19 cellular contexts compared by ENCODE assay signal in genomic region chr4:156837625-156838345, GRCh38.
A peak's percentile ranks its signal among the peaks of the same experiment; 100 is the strongest.
DNase-seq lines count a peak whose midpoint lies in the region; ATAC-seq, FAIRE-seq and TF ChIP-seq lines count a peak whose summit lies in the region.
"Had no signal": no experiment of that assay in that cellular context is flagged by ENCODE, and none has a peak within 500 bp of the region (broad histone marks: within the 10 kb centered on the region; RNA-seq: fewer than 3 reads in every experiment).

No MANE protein-coding gene starts in this region.

- H3K9me3 Mint-ChIP-seq in nephron progenitor cell, result peaks cover 55% of the 10 kb centered on the region

- no peaks in the 10 kb centered on the region for H3K27me3 Mint-ChIP-seq in nephron progenitor cell (ENCODE audit: low read depth, poor library complexity)

- H3K36me3 ChIP-seq in thoracic aorta (no peaks in the 10 kb centered on the region), SK-N-SH (replicated peaks in 1 of 2; ENCODE audit: control insufficient read depth in 1 of 2, insufficient read depth in 2 of 2, low read length in 1 of 2) (peaks cover 0 to 52% of the 10 kb centered on the region in 2 experiments)
- H3K36me3 ChIP-seq: BLaER1 treated with 17β-estradiol and CSF1 and Interleukin-3, amounts not matched to agents 10 nM and 100 nM had no signal

- no peak overlapping the region for H3K4me3 Mint-ChIP-seq in nephron progenitor cell
- H3K4me3 Mint-ChIP-seq: CD8-positive, alpha-beta T cell had no signal

- H3K9ac ChIP-seq in SK-N-SH, result no peak overlapping the region
- H3K9ac ChIP-seq: BLaER1 treated with 17β-estradiol and CSF1 and Interleukin-3, amounts not matched to agents 10 nM and 100 nM had no signal

- H3K27me3 ChIP-seq in thoracic aorta (replicated peaks; ENCODE audit: insufficient read depth) (no peaks in the 10 kb centered on the region), SK-N-SH (ENCODE audit: insufficient read depth) (no peaks in the 10 kb centered on the region)
- H3K27me3 ChIP-seq: BLaER1 treated with 17β-estradiol and CSF1 and Interleukin-3, amounts not matched to agents 10 nM and 100 nM had no signal

- peaks cover 24 to 32% of the 10 kb centered on the region in 2 donors for H3K4me1 ChIP-seq in thoracic aorta (ENCODE audit: control insufficient read depth in 1 of 2, low read depth in 2 of 2)
- peaks cover 0 to 6% of the 10 kb centered on the region in 2 experiments; a peak in 2 of 4 replicates for H3K4me1 ChIP-seq in SK-N-SH (ENCODE audit: control insufficient read depth in 1 of 2, insufficient read depth in 2 of 2, low read depth in 1 of 2, low read length in 1 of 2)
- H3K4me1 ChIP-seq: BLaER1 treated with 17β-estradiol and CSF1 and Interleukin-3, amounts not matched to agents 10 nM and 100 nM had no signal

- H3K4me2 ChIP-seq in SK-N-SH, result no peak overlapping the region
- H3K4me2 ChIP-seq: BLaER1 treated with 17β-estradiol and CSF1 and Interleukin-3, amounts not matched to agents 10 nM and 100 nM had no signal

- H3K4me3 ChIP-seq in thoracic aorta (peak overlapping the region; percentile 18), SK-N-SH (ENCODE audit: low read depth in 2 of 2, low read length in 1 of 2) (no peak overlapping the region)
- H3K4me3 ChIP-seq: BLaER1 treated with 17β-estradiol and CSF1 and Interleukin-3, amounts not matched to agents 10 nM and 100 nM had no signal

- no peak for ATAC-seq in thoracic aorta (ENCODE audit: insufficient number of reproducible peaks, low FRiP score, low read depth)
- no peak for ATAC-seq in HG02938 (IDR thresholded peaks at IDR 0.05; ENCODE audit: unreplicated experiment)
- ATAC-seq: CD8-positive, alpha-beta T cell; HCT116; PC-3 had no signal

- CTCF ChIA-PET in SK-N-SH (lab: Yijun Ruan, JAX), result no interaction called here

- peaks cover 5% of the 10 kb centered on the region for H3K4me1 Mint-ChIP-seq in nephron progenitor cell

- DNase-seq in M059J (ENCODE audit: low read depth), result peak; percentile 22
- no peak for DNase-seq in nephron progenitor cell
- DNase-seq in thoracic aorta (ENCODE audit: low spot score), result no peak
- DNase-seq in stimulated activated CD8-positive, alpha-beta memory T cell treated with anti-CD3 and anti-CD28 coated beads, Interleukin-4, amount 100 ng/mL, for 48 hours, result no peak
- DNase-seq in SK-N-SH, result no peak
- DNase-seq: CD8-positive, alpha-beta T cell; DMS79; GOT3; NCI-H1092 treated with DMSO at 0.1 percent for 48 hours; NCI-H146; NCI-H2081; NCI-H510A treated with DMSO at 0.1 percent for 48 hours; NCI-H82; PC-3; RPMI8226 had no signal

- no peak overlapping the region for H2AFZ ChIP-seq in SK-N-SH (ENCODE audit: low read depth)

- no peak for TF ChIP-seq RAD21 in SK-N-SH (IDR thresholded peaks at IDR 0.05; ENCODE audit: low read length)

- no peaks in the 10 kb centered on the region for H3K9me2 ChIP-seq in SK-N-SH

- peak; percentile 75 for FAIRE-seq in endometrium (lab: Jason Lieb, UNC)

- TF ChIP-seq CTCF in nephron progenitor cell (IDR thresholded peaks at IDR 0.05) (no peak), thoracic aorta (IDR thresholded peaks at IDR 0.05) (no peak), SK-N-SH (IDR thresholded peaks at IDR 0.05) (no peak)

- no peaks in the 10 kb centered on the region for H4K20me1 ChIP-seq in SK-N-SH (ENCODE audit: insufficient read depth)
- H4K20me1 ChIP-seq: BLaER1 treated with 17β-estradiol and CSF1 and Interleukin-3, amounts not matched to agents 10 nM and 100 nM had no signal

- peaks cover 61% of the 10 kb centered on the region for H3K79me2 ChIP-seq in SK-N-SH (ENCODE audit: insufficient read depth)

- peak overlapping the region in 1 of 2 donors; percentile 46 for H3K27ac ChIP-seq in thoracic aorta
- H3K27ac ChIP-seq in SK-N-SH (ENCODE audit: low read depth in 2 of 2, low read length in 1 of 2), result no peak overlapping the region
- H3K27ac ChIP-seq: BLaER1 treated with 17β-estradiol and CSF1 and Interleukin-3, amounts not matched to agents 10 nM and 100 nM had no signal

- TF ChIP-seq EP300 in SK-N-SH (IDR thresholded peaks at IDR 0.05; ENCODE audit: borderline replicate concordance in 1 of 2, low read depth in 1 of 2, low read length in 1 of 2), result no peak

- peaks cover 62% of the 10 kb centered on the region for H3K36me3 Mint-ChIP-seq in nephron progenitor cell (ENCODE audit: low read depth)
- H3K36me3 Mint-ChIP-seq: CD8-positive, alpha-beta T cell had no signal

- H3K9me3 ChIP-seq in thoracic aorta (no peaks in the 10 kb centered on the region), SK-N-SH (peaks cover 16% of the 10 kb centered on the region)

- peak overlapping the region; percentile 70 for H3K27ac Mint-ChIP-seq in nephron progenitor cell
- H3K27ac Mint-ChIP-seq: CD8-positive, alpha-beta T cell had no signal

- POLR2A ChIA-PET in SK-N-SH (lab: Yijun Ruan, JAX), result no interaction called here

- H3F3A ChIP-seq in SK-N-SH (replicated peaks; ENCODE audit: insufficient read depth), result peaks cover 16% of the 10 kb centered on the region

- WGBS in SK-N-SH (ENCODE audit: low lambda C conversion rate), result 98% methylated on average over 2 of the region's 2 CpGs

TF ChIP-seq in SK-N-SH, 30 proteins besides CTCF, POLR2A, EP300 and RAD21:
- TF ChIP-seq REST (IDR thresholded peaks at IDR 0.05; ENCODE audit: low read depth, low read length) (no peak), GABPA (IDR thresholded peaks at IDR 0.05; ENCODE audit: low read depth) (no peak), MEF2A (IDR thresholded peaks at IDR 0.05; ENCODE audit: borderline replicate concordance, low read depth) (no peak), NFIC (IDR thresholded peaks at IDR 0.05; ENCODE audit: borderline replicate concordance) (no peak), SMC3 (IDR thresholded peaks at IDR 0.05; ENCODE audit: low read depth, low read length) (no peak), MXI1 (IDR thresholded peaks at IDR 0.05; ENCODE audit: low read depth, low read length) (no peak), TCF12 (IDR thresholded peaks at IDR 0.05) (no peak)
